In the genomic region with DNA sequence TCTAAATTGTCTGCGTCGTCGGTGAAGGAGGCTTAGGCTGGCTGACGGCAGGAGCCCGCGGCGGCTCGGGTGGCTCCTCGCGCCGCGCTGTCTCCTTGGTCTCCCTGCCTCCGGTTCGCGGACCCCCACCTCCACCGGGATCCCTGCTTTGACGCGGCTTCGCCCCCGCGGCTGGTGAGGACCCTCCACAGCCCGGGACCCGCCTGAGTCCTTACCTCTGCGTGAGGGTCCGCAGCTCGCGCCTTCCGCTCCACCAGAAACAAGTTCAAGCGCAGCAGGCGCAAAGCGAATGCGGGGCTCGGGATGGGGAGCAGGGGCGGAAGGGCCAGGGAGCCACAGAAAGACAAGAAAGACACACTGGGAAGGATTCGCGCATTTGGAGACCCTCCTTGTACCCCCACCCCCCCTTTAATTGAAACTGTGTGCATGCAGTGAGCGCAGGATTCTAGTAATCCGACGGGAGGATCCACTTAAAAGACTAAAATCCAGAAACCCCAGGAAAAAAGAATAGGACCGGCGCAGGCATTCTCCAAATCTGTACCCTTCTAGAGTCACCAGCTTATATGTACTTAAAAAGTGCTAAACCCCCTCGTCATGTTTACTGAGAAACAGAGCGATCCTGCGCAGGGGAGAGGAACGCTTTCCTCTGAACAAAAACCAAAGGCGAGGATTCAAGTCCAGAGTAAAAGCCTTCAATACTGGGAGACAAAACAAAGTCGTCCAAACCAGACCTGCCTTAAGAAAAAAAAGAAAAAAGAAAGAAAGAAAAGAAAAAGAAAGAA, we compare ENCODE assay signal across 9 cellular contexts. TPM values are rescaled to one million over a fixed set of nuclear protein-coding genes. Genes with fewer than 3 reads are reported as not detected.
DNase-seq lines count a peak whose midpoint lies in the region; ATAC-seq and TF ChIP-seq lines count a peak whose summit lies in the region.
"Had no signal": no experiment of that assay in that cellular context is flagged by ENCODE, and none has a peak within 500 bp of the region (broad histone marks: within the 10 kb centered on the region; RNA-seq: fewer than 3 reads in every experiment).

No MANE protein-coding gene starts in this region.

- no peak overlapping the region for H2AFZ ChIP-seq in neural cell (ENCODE audit: low read depth, low read length)

- no peak overlapping the region for H3K4me2 ChIP-seq in neural cell (ENCODE audit: low read length)

- H3K4me3 Mint-ChIP-seq in IgD-negative memory B cell: peak overlapping the region in 3 of 4 donors; percentile 49 to 87 (median 84)
- peak overlapping the region; percentile 88 for H3K4me3 Mint-ChIP-seq in endothelial cell (ENCODE audit: unreplicated experiment)

- no peaks in the 10 kb centered on the region for H3K36me3 ChIP-seq in neural cell (ENCODE audit: insufficient read depth, low read length)

- H3K79me2 ChIP-seq in neural cell (replicated peaks; ENCODE audit: insufficient read depth, low read length): peaks cover 25% of the 10 kb centered on the region

- H3K9me3 ChIP-seq in neural cell (ENCODE audit: low read length): no peaks in the 10 kb centered on the region

- no peak for TF ChIP-seq RAD21 in neural cell (conservative IDR thresholded peaks at IDR 0.05)

- TF ChIP-seq CTCF in AG09309 (IDR thresholded peaks at IDR 0.05; ENCODE audit: control insufficient read depth, insufficient read depth, low read depth, low read length, missing control alignments): no peak
- no peak for TF ChIP-seq CTCF in endothelial cell (IDR thresholded peaks at IDR 0.05; ENCODE audit: unreplicated experiment)
- TF ChIP-seq CTCF in neural cell (IDR thresholded peaks at IDR 0.05; ENCODE audit: poor library complexity, severe bottlenecking): no peak

- H3K36me3 Mint-ChIP-seq in IgD-negative memory B cell: no peaks in the 10 kb centered on the region
- peaks cover 19% of the 10 kb centered on the region for H3K36me3 Mint-ChIP-seq in endothelial cell (ENCODE audit: low read depth, unreplicated experiment)

- TF ChIP-seq EP300 in neural cell (conservative IDR thresholded peaks at IDR 0.05; ENCODE audit: poor library complexity, severe bottlenecking): no peak

- H3K27me3 Mint-ChIP-seq in IgD-negative memory B cell (peaks cover 3% of the 10 kb centered on the region), endothelial cell (ENCODE audit: unreplicated experiment) (peaks cover 22% of the 10 kb centered on the region)

- H3K4me3 ChIP-seq in AG09309 (ENCODE audit: control insufficient read depth, low read depth, low read length): peak overlapping the region; percentile 55
- H3K4me3 ChIP-seq in neural cell (ENCODE audit: low read length): peak overlapping the region; percentile 29

- H3K9ac ChIP-seq in neural cell (ENCODE audit: low read length): no peak overlapping the region

- H4K20me1 ChIP-seq in neural cell (ENCODE audit: insufficient read depth): peaks cover 5% of the 10 kb centered on the region

- H3K27me3 ChIP-seq in neural cell (ENCODE audit: insufficient read depth, low read depth, low read length): peaks cover 77% of the 10 kb centered on the region

- H3K27ac ChIP-seq in neural cell (ENCODE audit: low read length): no peak overlapping the region

- no peak for ATAC-seq in GM18870 (IDR thresholded peaks at IDR 0.05; ENCODE audit: unreplicated experiment)
- ATAC-seq in GM19324 (IDR thresholded peaks at IDR 0.05; ENCODE audit: low FRiP score, unreplicated experiment): no peak

- H3K9me3 Mint-ChIP-seq in IgD-negative memory B cell: no peaks in the 10 kb centered on the region
- H3K9me3 Mint-ChIP-seq in endothelial cell (ENCODE audit: unreplicated experiment): no peaks in the 10 kb centered on the region

- DNase-seq in AG09309 (ENCODE audit: low read depth) (no peak), endothelial cell (ENCODE audit: low spot score) (peak; percentile 15), NCI-H1417 treated with DMSO at 0.1 percent for 48 hours (lab: John Stamatoyannopoulos, UW) (no peak), OCI-M1 (lab: John Stamatoyannopoulos, UW) (no peak)
- DNase-seq: GF-D8 had no signal

- H3K4me1 Mint-ChIP-seq in IgD-negative memory B cell (peaks cover 25 to 33% (median 27%) of the 10 kb centered on the region in 3 donors), endothelial cell (ENCODE audit: unreplicated experiment) (peaks cover 32% of the 10 kb centered on the region)

- peak overlapping the region in 2 of 3 donors; percentile 5 to 25 for H3K27ac Mint-ChIP-seq in IgD-negative memory B cell
- H3K27ac Mint-ChIP-seq in endothelial cell (ENCODE audit: unreplicated experiment): no peak overlapping the region

- no peaks in the 10 kb centered on the region for H3K9me2 ChIP-seq in neural cell (ENCODE audit: insufficient read depth, low read length)

- H3F3A ChIP-seq in neural cell (ENCODE audit: insufficient read depth, low read length, poor library complexity, severe bottlenecking): peaks cover 4% of the 10 kb centered on the region

TF ChIP-seq in neural cell, 6 proteins besides CTCF, POLR2A, EP300 and RAD21:
- TF ChIP-seq MXI1 (conservative IDR thresholded peaks at IDR 0.05; ENCODE audit: poor library complexity, severe bottlenecking): no peak
- TF ChIP-seq POLR2AphosphoS5 (IDR thresholded peaks at IDR 0.05): no peak
- TF ChIP-seq TAF1 (IDR thresholded peaks at IDR 0.05; ENCODE audit: low read depth): no peak
- TF ChIP-seq REST (IDR thresholded peaks at IDR 0.05; ENCODE audit: borderline replicate concordance): no peak
- TF ChIP-seq SMC3 (conservative IDR thresholded peaks at IDR 0.05; ENCODE audit: poor library complexity): no peak
- TF ChIP-seq EZH2 (IDR thresholded peaks at IDR 0.05; ENCODE audit: borderline replicate concordance, insufficient read depth, low read length, poor library complexity, severe bottlenecking): peak; percentile 59

RNA-seq across cellular contexts. Expression of gene PTGR3, which starts 3.8 kb away (rescaled TPM):
- polyA plus RNA-seq in IgD-negative memory B cell: 20.7 TPM
- 26.3 TPM for total RNA-seq in endothelial cell (ENCODE audit: unreplicated experiment)
- 2.9 and 5.9 TPM in 2 replicates for polyA plus RNA-seq in neural cell
- polyA minus RNA-seq in neural cell: 3.7 and 5.8 TPM in 2 replicates

RNA-seq across cellular contexts. Expression of gene TSHZ1, which starts 5.4 kb away (rescaled TPM):
- polyA plus RNA-seq in IgD-negative memory B cell: 3.5 TPM
- 16.3 TPM for total RNA-seq in endothelial cell (ENCODE audit: unreplicated experiment)
- polyA plus RNA-seq in neural cell: 0.40 and 1.1 TPM in 2 replicates
- 0.93 and 1.5 TPM in 2 replicates for polyA minus RNA-seq in neural cell
